ENCODE assay signal across 23 cellular contexts in genomic region chr10:110286841-110287240, GRCh38. TPM values are rescaled to one million over a fixed set of nuclear protein-coding genes. Genes with fewer than 3 reads are reported as not detected.
DNase-seq lines count a peak whose midpoint lies in the region; ATAC-seq, FAIRE-seq and TF ChIP-seq lines count a peak whose summit lies in the region.
"Had no signal": no experiment of that assay in that cellular context is flagged by ENCODE, and none has a peak within 500 bp of the region (broad histone marks: within the 10 kb centered on the region; RNA-seq: fewer than 3 reads in every experiment).

No MANE protein-coding gene starts in this region.

- H3K4me2 ChIP-seq in IMR-90 (ENCODE audit: low read depth, low read length) (no peak overlapping the region), H1 (ENCODE audit: insufficient read depth in 1 of 2, low read depth in 2 of 2, low read length in 2 of 2) (no peak overlapping the region)

- H3K9ac ChIP-seq in IMR-90 (ENCODE audit: low read depth, low read length) (no peak overlapping the region), H1 (replicated peaks in 1 of 4; ENCODE audit: extremely low read depth in 1 of 4, low read depth in 3 of 4, low read length in 3 of 4) (no peak overlapping the region)

- H4K5ac ChIP-seq in IMR-90 (ENCODE audit: low read depth, low read length) (no peak overlapping the region), H1 (ENCODE audit: insufficient read length, low read depth, low read length) (no peak overlapping the region)

- peak overlapping the region; percentile 0 for H3K27ac Mint-ChIP-seq in activated CD4-positive, alpha-beta T cell treated with anti-CD3 and anti-CD28 coated beads for 36 hours
- no peak overlapping the region for H3K27ac Mint-ChIP-seq in natural killer cell treated with Interleukin-12 subunit alpha and Interleukin-12 subunit beta and Interleukin-15 and Interleukin-18, amount 100 ng/mL, for 72 hours
- H3K27ac Mint-ChIP-seq: activated naive CD8-positive, alpha-beta T cell; T-helper 17 cell; type B pancreatic cell had no signal

- peak; percentile 74 for FAIRE-seq in H1 (lab: Jason Lieb, UNC)
- FAIRE-seq: G401.6 had no signal

- H3K4ac ChIP-seq in IMR-90 (ENCODE audit: low read depth, low read length) = no peak overlapping the region
- no peak overlapping the region for H3K4ac ChIP-seq in H1 (replicated peaks; ENCODE audit: insufficient read length, low read depth, low read length)

- no peak overlapping the region for H2BK120ac ChIP-seq in IMR-90 (ENCODE audit: low read depth, low read length)
- H2BK120ac ChIP-seq in H1 (replicated peaks; ENCODE audit: low read depth, low read length) = no peak overlapping the region

- H2BK5ac ChIP-seq in IMR-90 (ENCODE audit: low read depth, low read length, poor library complexity, severe bottlenecking) = no peak overlapping the region
- no peak overlapping the region for H2BK5ac ChIP-seq in H1 (ENCODE audit: low read depth, low read length)

- no peak overlapping the region for H2AK9ac ChIP-seq in IMR-90 (replicated peaks; ENCODE audit: low read depth, low read length, poor library complexity)

- intact Hi-C loops in activated CD4-positive, alpha-beta T cell treated with anti-CD3 and anti-CD28 coated beads for 36 hours (cut with DNase I, micrococcal nuclease) = no loop called here
- intact Hi-C loops in IMR-90 (cut with micrococcal nuclease) = no loop called here

- H3K4me1 ChIP-seq in IMR-90 (ENCODE audit: control insufficient read depth, insufficient read depth, low read length) = no peaks in the 10 kb centered on the region
- H3K4me1 ChIP-seq in H1 (replicated peaks in 1 of 4; ENCODE audit: control insufficient read depth in 3 of 4, insufficient read depth in 4 of 4, low read length in 3 of 4) = peaks cover 0 to 3% (median 2%) of the 10 kb centered on the region in 4 experiments; a peak in 3 of 7 replicates
- H3K4me1 ChIP-seq in neutrophil (ENCODE audit: control insufficient read depth in 1 of 2, insufficient read depth in 1 of 2, low read depth in 1 of 2, low read length in 1 of 2) = no peaks in the 10 kb centered on the region
- H3K4me1 ChIP-seq: colonic mucosa had no signal

- DNase-seq in activated CD4-positive, alpha-beta T cell treated with anti-CD3 and anti-CD28 coated beads for 36 hours = no peak
- no peak for DNase-seq in activated CD4-positive, alpha-beta T cell treated with anti-CD3 and anti-CD28 coated beads, Interleukin-2, amount 50 U/mL, for 48 hours
- DNase-seq in IMR-90 (peak; percentile 17), H1 (ENCODE audit: low read depth in 1 of 2, low spot score in 2 of 2) (no peak), COR-L47 (lab: John Stamatoyannopoulos, UW) (no peak), cerebellar cortex (ENCODE audit: low spot score) (no peak)
- DNase-seq in natural killer cell treated with Interleukin-12 subunit alpha and Interleukin-12 subunit beta and Interleukin-15 and Interleukin-18, amount 100 ng/mL, for 72 hours (ENCODE audit: low spot score) = no peak
- DNase-seq: 8988T; activated CD4-positive, alpha-beta T cell treated with anti-CD3 and anti-CD28 coated beads, Interleukin-2, amount 50 U/mL, for 1 hour; CD8-positive, alpha-beta T cell; colonic mucosa; head of caudate nucleus; Kasumi-1; NCI-H1694 treated with DMSO at 0.1 percent for 48 hours; occipital lobe; stimulated activated CD4-positive, alpha-beta T cell treated with anti-CD3 and anti-CD28 coated beads, Interleukin-1b, Interleukin-23, amount 100 ng/mL, for 48 hours; T-helper 17 cell had no signal

- no peaks in the 10 kb centered on the region for H3K4me1 Mint-ChIP-seq in activated CD4-positive, alpha-beta T cell treated with anti-CD3 and anti-CD28 coated beads for 36 hours
- no peaks in the 10 kb centered on the region for H3K4me1 Mint-ChIP-seq in natural killer cell treated with Interleukin-12 subunit alpha and Interleukin-12 subunit beta and Interleukin-15 and Interleukin-18, amount 100 ng/mL, for 72 hours (ENCODE audit: low read depth in 2 of 2)

- H4K8ac ChIP-seq in IMR-90 (ENCODE audit: low read depth in 2 of 2, low read length in 2 of 2) (no peak overlapping the region), H1 (ENCODE audit: extremely low read depth, insufficient read depth, low read length) (no peak overlapping the region)

- no peaks in the 10 kb centered on the region for H3K23me2 ChIP-seq in H1 (ENCODE audit: low read depth, low read length)

- H3K9me3 ChIP-seq in IMR-90 (ENCODE audit: control insufficient read depth, insufficient read depth, low read length) (no peaks in the 10 kb centered on the region), H1 (ENCODE audit: insufficient read depth in 2 of 2, low read depth in 1 of 2, low read length in 1 of 2) (no peaks in the 10 kb centered on the region), neutrophil (no peaks in the 10 kb centered on the region)
- H3K9me3 ChIP-seq: colonic mucosa had no signal

- H2AFZ ChIP-seq in IMR-90 (replicated peaks; ENCODE audit: low read length, poor library complexity) (no peak overlapping the region), H1 (ENCODE audit: low read length) (no peak overlapping the region)

- no peaks in the 10 kb centered on the region; a peak in 1 of 4 replicates for H3K79me1 ChIP-seq in IMR-90 (ENCODE audit: low read depth in 1 of 2, low read length in 2 of 2)
- H3K79me1 ChIP-seq in H1 (ENCODE audit: low read depth, low read length) = no peaks in the 10 kb centered on the region

- H3K18ac ChIP-seq in IMR-90 (ENCODE audit: low read depth, low read length) (no peak overlapping the region), H1 (ENCODE audit: extremely low read depth, low read length) (no peak overlapping the region)

- H3K79me2 ChIP-seq in H1 (ENCODE audit: control insufficient read depth in 1 of 2, insufficient read depth in 2 of 2, low read length in 2 of 2) = no peaks in the 10 kb centered on the region

- no peak for TF ChIP-seq EP300 in H1 (IDR thresholded peaks at IDR 0.05; ENCODE audit: borderline replicate concordance in 1 of 2, low read depth in 2 of 2, low read length in 2 of 2)

- no TSS peak for BruUV-seq in IMR-90 (replicated peaks; lab: Mats Ljungman, UMichigan)

- no peak overlapping the region for H2AK5ac ChIP-seq in IMR-90 (ENCODE audit: low read depth, low read length)
- H2AK5ac ChIP-seq in H1 (ENCODE audit: low read depth, low read length) = no peak overlapping the region

- no peak overlapping the region for H2BK12ac ChIP-seq in H1 (ENCODE audit: low read depth, low read length)

- H4K20me1 ChIP-seq in IMR-90 (ENCODE audit: insufficient read depth, low read length) = no peaks in the 10 kb centered on the region
- peaks cover 0 to 6% of the 10 kb centered on the region in 2 experiments for H4K20me1 ChIP-seq in H1 (replicated peaks in 1 of 2; ENCODE audit: control insufficient read depth in 1 of 2, insufficient read depth in 2 of 2, low read length in 2 of 2)

- H3K23ac ChIP-seq in IMR-90 (ENCODE audit: low read depth, low read length) (no peak overlapping the region), H1 (ENCODE audit: insufficient read length) (no peak overlapping the region)

- POLR2A ChIA-PET in activated CD4-positive, alpha-beta T cell treated with anti-CD3 and anti-CD28 coated beads for 36 hours (lab: Charles Lee) = no interaction called here
- POLR2A ChIA-PET in IMR-90 (lab: Charles Lee; ENCODE audit: unreplicated experiment) (no interaction called here), H1 (lab: Charles Lee; ENCODE audit: partially characterized antibody) (interaction anchor here (0.6 to 5.1 kb wide), 6 partner anchors 10 to 364 kb away, joined by 3 to 31 read pairs (median 4); no protein-coding TSS in a partner anchor)

- CTCF ChIA-PET in activated CD4-positive, alpha-beta T cell treated with anti-CD3 and anti-CD28 coated beads for 36 hours (lab: Charles Lee) = interaction anchor here (0.6 to 1.6 kb wide), 3 partner anchors 144 to 309 kb away, joined by 3 to 5 read pairs (median 3); no protein-coding TSS in a partner anchor
- CTCF ChIA-PET in IMR-90 (lab: Yijun Ruan, JAX) = no interaction called here
- CTCF ChIA-PET in H1 (lab: Charles Lee; ENCODE audit: partially characterized antibody) = interaction anchor here (1.3 kb wide), 1 partner anchor 17 kb away, joined by 3 read pairs; no protein-coding TSS in a partner anchor

- TF ChIP-seq RAD21 in IMR-90 (IDR thresholded peaks at IDR 0.05; ENCODE audit: low read length) (no peak), H1 (IDR thresholded peaks at IDR 0.05 in 1 of 2, conservative IDR thresholded peaks at IDR 0.05 in 1 of 2; ENCODE audit: low read depth in 2 of 2, low read length in 2 of 2) (no peak)

- no peak for TF ChIP-seq CTCF in IMR-90 (conservative IDR thresholded peaks at IDR 0.05; ENCODE audit: low read depth, low read length)
- TF ChIP-seq CTCF in H1 (IDR thresholded peaks at IDR 0.05; ENCODE audit: control extremely low read depth in 1 of 3, insufficient read depth in 1 of 3, low read depth in 1 of 3, low read length in 3 of 3) = no peak
- TF ChIP-seq CTCF in neutrophil (IDR thresholded peaks at IDR 0.05) = no peak

- H3K36me3 ChIP-seq in IMR-90 (ENCODE audit: control insufficient read depth, insufficient read depth, low read length) (peaks cover 17% of the 10 kb centered on the region; the same call in 1 of the 2 replicates), H1 (ENCODE audit: control insufficient read depth in 2 of 4, insufficient read depth in 4 of 4, low read length in 3 of 4) (peaks cover 0 to 39% (median 9%) of the 10 kb centered on the region in 4 experiments; a peak in 4 of 8 replicates), neutrophil (peaks cover 72% of the 10 kb centered on the region)

- H2BK20ac ChIP-seq in IMR-90 (ENCODE audit: low read depth, low read length) (no peak overlapping the region), H1 (ENCODE audit: low read length) (no peak overlapping the region)

- H3K36me3 Mint-ChIP-seq in activated CD4-positive, alpha-beta T cell treated with anti-CD3 and anti-CD28 coated beads for 36 hours (ENCODE audit: low read depth) = peaks cover 26% of the 10 kb centered on the region
- no peaks in the 10 kb centered on the region for H3K36me3 Mint-ChIP-seq in natural killer cell treated with Interleukin-12 subunit alpha and Interleukin-12 subunit beta and Interleukin-15 and Interleukin-18, amount 100 ng/mL, for 72 hours
- H3K36me3 Mint-ChIP-seq: activated naive CD8-positive, alpha-beta T cell had no signal

- H3K9me3 Mint-ChIP-seq in activated CD4-positive, alpha-beta T cell treated with anti-CD3 and anti-CD28 coated beads for 36 hours (ENCODE audit: low read depth) = no peaks in the 10 kb centered on the region
- H3K9me3 Mint-ChIP-seq in natural killer cell treated with Interleukin-12 subunit alpha and Interleukin-12 subunit beta and Interleukin-15 and Interleukin-18, amount 100 ng/mL, for 72 hours = no peaks in the 10 kb centered on the region
- H3K9me3 Mint-ChIP-seq: CD8-positive, alpha-beta T cell; type B pancreatic cell had no signal

- H3K14ac ChIP-seq in IMR-90 (replicated peaks; ENCODE audit: low read depth, low read length) = no peak overlapping the region
- no peak overlapping the region for H3K14ac ChIP-seq in H1 (ENCODE audit: insufficient read length)

- no peaks in the 10 kb centered on the region for H3K9me1 ChIP-seq in IMR-90 (ENCODE audit: insufficient read depth, low read length)

- H3K27ac ChIP-seq in IMR-90 (ENCODE audit: insufficient read depth, low read length) (no peak overlapping the region), H1 (ENCODE audit: low read depth, low read length) (no peak overlapping the region), neutrophil (peak overlapping the region; percentile 1)
- H3K27ac ChIP-seq: colonic mucosa, SK-N-MC, skin epidermis had no signal

- H3K4me3 Mint-ChIP-seq in activated CD4-positive, alpha-beta T cell treated with anti-CD3 and anti-CD28 coated beads for 36 hours = no peak overlapping the region
- no peak overlapping the region for H3K4me3 Mint-ChIP-seq in natural killer cell treated with Interleukin-12 subunit alpha and Interleukin-12 subunit beta and Interleukin-15 and Interleukin-18, amount 100 ng/mL, for 72 hours
- H3K4me3 Mint-ChIP-seq: activated naive CD8-positive, alpha-beta T cell; CD8-positive, alpha-beta T cell; T-helper 17 cell; type B pancreatic cell had no signal

- dilution Hi-C loops in IMR-90 (cut with HindIII; ENCODE audit: low sequenced_read_pairs, unreplicated experiment) = loop anchor here (25.0 kb wide), 1 partner anchor 150 kb away; no protein-coding TSS in a partner anchor

- H3K56ac ChIP-seq in IMR-90 (ENCODE audit: extremely low read depth, insufficient read depth, low read length) = no peak overlapping the region
- no peak overlapping the region for H3K56ac ChIP-seq in H1 (replicated peaks; ENCODE audit: insufficient read length, low read depth, low read length)

- TF ChIP-seq POLR2A in IMR-90 (IDR thresholded peaks at IDR 0.05; ENCODE audit: low read depth, low read length) (no peak), H1 (IDR thresholded peaks at IDR 0.05; ENCODE audit: control extremely low read depth in 1 of 2, low read depth in 2 of 2, low read length in 2 of 2) (no peak)

- no peak overlapping the region for H4K91ac ChIP-seq in IMR-90 (ENCODE audit: insufficient read depth, low read depth, low read length)
- H4K91ac ChIP-seq in H1 (replicated peaks; ENCODE audit: insufficient read length, low read length) = no peak overlapping the region

- whole genome bisulfite sequencing in IMR-90 (ENCODE audit: extremely low coverage in 2 of 2, insufficient read length in 1 of 2), 2 experiments = no CpG with 5 or more reads among the region's 2 CpGs
- WGBS in H1 (ENCODE audit: extremely low coverage in 1 of 2, insufficient coverage in 1 of 2, insufficient read length in 1 of 2, insufficient replicate concordance in 2 of 2, low coverage in 1 of 2, low lambda C conversion rate in 2 of 2, missing lambda C conversion rate in 1 of 2), 2 experiments = 85% methylated on average over 2 of the region's 2 CpGs; no CpG with 5 or more reads in 1 of the 2 experiments

- H3K4me3 ChIP-seq in IMR-90 (ENCODE audit: insufficient read depth, low read depth, low read length) (no peak overlapping the region), H1 (ENCODE audit: extremely low read depth in 1 of 4, insufficient read depth in 2 of 4, low read depth in 3 of 4, low read length in 4 of 4) (no peak overlapping the region), neutrophil (ENCODE audit: low read depth in 1 of 2, low read length in 1 of 2) (no peak overlapping the region)
- H3K4me3 ChIP-seq: colonic mucosa, SK-N-MC, skin epidermis had no signal

- H2BK15ac ChIP-seq in IMR-90 (ENCODE audit: low read depth, low read length) (no peak overlapping the region), H1 (ENCODE audit: low read length) (no peak overlapping the region)

- no peak for ATAC-seq in activated CD4-positive, alpha-beta T cell treated with anti-CD3 and anti-CD28 coated beads for 36 hours
- ATAC-seq in IMR-90 (ENCODE audit: low read depth) = peak; percentile 53; the same call in 1 of the 2 replicates
- ATAC-seq in natural killer cell treated with Interleukin-12 subunit alpha and Interleukin-12 subunit beta and Interleukin-15 and Interleukin-18, amount 100 ng/mL, for 72 hours = no peak
- ATAC-seq: CD8-positive, alpha-beta T cell; T-helper 17 cell had no signal

- in situ Hi-C loops in IMR-90 (cut with MboI; ENCODE audit: low sequenced_read_pairs) = no loop called here

- H3K27me3 ChIP-seq in IMR-90 (ENCODE audit: control insufficient read depth, insufficient read depth, low read length) (no peaks in the 10 kb centered on the region), H1 (replicated peaks in 1 of 4; ENCODE audit: control insufficient read depth in 3 of 4, extremely low read depth in 1 of 4, insufficient read depth in 3 of 4, low read length in 3 of 4) (no peaks in the 10 kb centered on the region), neutrophil (no peaks in the 10 kb centered on the region)
- H3K27me3 ChIP-seq: colonic mucosa had no signal

- H3K27me3 Mint-ChIP-seq in activated CD4-positive, alpha-beta T cell treated with anti-CD3 and anti-CD28 coated beads for 36 hours = no peaks in the 10 kb centered on the region
- H3K27me3 Mint-ChIP-seq in natural killer cell treated with Interleukin-12 subunit alpha and Interleukin-12 subunit beta and Interleukin-15 and Interleukin-18, amount 100 ng/mL, for 72 hours = no peaks in the 10 kb centered on the region
- H3K27me3 Mint-ChIP-seq: activated naive CD8-positive, alpha-beta T cell; T-helper 17 cell; type B pancreatic cell had no signal

RNA-seq across cellular contexts. Expression of gene SMNDC1, which starts 17.9 kb away (rescaled TPM):
- 10 to 100 TPM; 44.2 to 56.7 TPM for total RNA-seq in activated CD4-positive, alpha-beta T cell treated with anti-CD3 and anti-CD28 coated beads for 36 hours
- total RNA-seq in IMR-90 (2012; rRNA removed) = 3.9 and 8.6 TPM in 2 replicates
- 12.2 and 15.1 TPM in 2 replicates for polyA plus RNA-seq in IMR-90 (2012; rRNA removed)
- 3.6 and 4.1 TPM in 2 replicates for polyA plus RNA-seq in IMR-90 (2012; cell fraction: cytosol; rRNA removed)
- 3.3 and 15.7 TPM in 2 replicates for polyA plus RNA-seq in IMR-90 (2012; cell fraction: nucleus; rRNA removed; ENCODE audit: low replicate concordance)
- total RNA-seq in H1 (2021; fragmentation: NEBNext Ultra II Directional; extraction: Animal tissue kit (Norgen Biotek cat#: 25700)) = 48.6 and 53.5 TPM in 2 replicates
- polyA plus RNA-seq in H1 (2011; rRNA removed) = 4.3 and 8.1 TPM in 2 replicates
- polyA plus RNA-seq in H1 (2011; cell fraction: cytosol; rRNA removed) = 12.4 TPM
- polyA plus RNA-seq in H1 (2011; cell fraction: nucleus; rRNA removed) = 4.8 TPM
- polyA plus RNA-seq in H1 (2012, experiment 1 of 2) = 27.9 to 44.3 TPM (median 32.5 TPM) in 4 replicates
- 7.6 TPM for polyA plus RNA-seq in H1 (2012, experiment 2 of 2)
- 37.6 TPM for polyA plus RNA-seq in H1 (2013, experiment 1 of 2)
- polyA plus RNA-seq in H1 (2013, experiment 2 of 2) = 34.3 TPM
- 5.2 and 8.7 TPM in 2 replicates for polyA minus RNA-seq in H1 (2011; rRNA and poly(A)+ RNA removed)
- 11.7 TPM for polyA minus RNA-seq in H1 (2011; cell fraction: cytosol; rRNA and poly(A)+ RNA removed)
- 24.3 TPM for polyA minus RNA-seq in H1 (2011; cell fraction: nucleus; rRNA and poly(A)+ RNA removed)
- 10 to 100 TPM; 39.7 to 41.8 TPM for total RNA-seq in natural killer cell treated with Interleukin-12 subunit alpha and Interleukin-12 subunit beta and Interleukin-15 and Interleukin-18, amount 100 ng/mL, for 72 hours
